In the genomic region with DNA sequence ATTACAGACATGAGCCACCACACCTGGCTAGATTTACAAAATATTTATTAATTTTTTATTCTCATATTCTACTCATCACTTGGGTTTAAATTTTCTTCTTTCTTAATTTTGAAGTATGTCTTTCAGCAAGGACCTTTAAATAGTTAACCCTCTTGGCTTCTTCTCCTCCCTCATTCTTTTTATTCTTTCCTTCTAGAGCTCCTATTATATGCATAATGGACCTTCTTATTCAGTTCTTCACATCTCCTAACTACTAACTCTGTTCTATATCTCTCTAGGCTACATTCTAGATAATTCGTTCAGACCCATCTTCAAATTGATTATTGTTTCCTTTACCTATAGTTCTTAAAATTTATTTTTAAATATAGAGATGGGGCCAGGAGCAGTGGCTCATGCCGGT, we compare ENCODE assay signal across 11 cellular contexts. TPM values are rescaled to one million over a fixed set of nuclear protein-coding genes. Genes with fewer than 3 reads are reported as not detected.
"Had no signal": no experiment of that assay in that cellular context is flagged by ENCODE, and none has a peak within 500 bp of the region (broad histone marks: within the 10 kb centered on the region; RNA-seq: fewer than 3 reads in every experiment).

No MANE protein-coding gene starts in this region.

- H3K4me2 ChIP-seq: GM23338 had no signal

- H3K4me1 ChIP-seq: HAP-1 had no signal

- H3K27ac ChIP-seq: GM23248 had no signal

- H3K9ac ChIP-seq: GM23248 had no signal

- FAIRE-seq: H1, H54 had no signal

- H3K4me3 ChIP-seq: GM23248, GM23338, HAP-1 had no signal

- H3K9me3 ChIP-seq: HAP-1 had no signal

- H3K36me3 ChIP-seq: HAP-1 had no signal

- DNase-seq: GM23248, GOT3, H7, H9, HCEC 1CT, HFFc6 had no signal

- ATAC-seq: GM23338, HCT116 had no signal

- H2AFZ ChIP-seq: GM23248, GM23338 had no signal

RNA-seq across cellular contexts. Expression of a gene that starts 52.5 kb away (rescaled TPM):
- total RNA-seq: GM23248, HFFc6 had no signal
